Comparison of ENCODE assay signal across 31 cellular contexts in genomic region chr17:13634001-13634400, GRCh38.
"Had no signal": no experiment of that assay in that cellular context is flagged by ENCODE, and none has a peak within 500 bp of the region (broad histone marks: within the 10 kb centered on the region; RNA-seq: fewer than 3 reads in every experiment).

No MANE protein-coding gene starts in this region.

- DNase-seq: activated B cell treated with CpG ODN at 0.5 μM for 24 hours; activated CD4-positive, alpha-beta memory T cell treated with anti-CD3 and anti-CD28 coated beads for 36 hours; activated CD4-positive, alpha-beta T cell treated with anti-CD3 and anti-CD28 coated beads for 4 hours; activated CD4-positive, alpha-beta T cell treated with anti-CD3 and anti-CD28 coated beads, Interleukin-2, amount 50 U/mL, for 1 hour; activated CD4-positive, CD25-positive, alpha-beta regulatory T cell treated with anti-CD3 and anti-CD28 coated beads, Interleukin-2, amount 50 U/mL, for 72 hours; activated CD8-positive, alpha-beta memory T cell treated with anti-CD3 and anti-CD28 coated beads, Interleukin-2, amount 50 U/mL, for 4 hours; activated gamma-delta T cell treated with Interleukin-2 at 50 U/mL for 16 hours; activated naive CD4-positive, alpha-beta T cell treated with anti-CD3 and anti-CD28 coated beads, Interleukin-2, amount 50 U/mL, for 16 hours; activated naive CD8-positive, alpha-beta T cell treated with anti-CD3 and anti-CD28 coated beads for 36 hours; activated T-cell treated with anti-CD3 and anti-CD28 coated beads for 4 hours; activated T-cell treated with anti-CD3 and anti-CD28 coated beads, Interleukin-2, amount 50 U/mL, for 4 hours; amygdala; caudate nucleus; cerebellar nuclear complex; NCI-H1105; NCI-H1417 treated with DMSO at 0.1 percent for 48 hours; NCI-H187 treated with DMSO at 0.1 percent for 48 hours; NCI-H2081; NCI-H345; NCI-H524 treated with DMSO at 0.1 percent for 48 hours; NK-92 treated with Interleukin-12 subunit alpha and Interleukin-12 subunit beta, amount 100 ng/mL, for 24 hours; PC-3; Peyer's patch; RPMI8226; SIG-M5; T-cell; T-helper 2 cell; T-helper 9 cell had no signal

- ATAC-seq: activated T-cell treated with anti-CD3 and anti-CD28 coated beads, Interleukin-2, amount 50 U/mL, for 4 hours; K562; PC-3; Right ventricle myocardium inferior; SK-N-SH treated with all-trans-retinoic acid at 6 μM for 48 hours; T-cell had no signal
